ENCODE assay signal across 20 cellular contexts in genomic region chr6:92339891-92340290, GRCh38.
DNase-seq lines count a peak whose midpoint lies in the region; ATAC-seq and TF ChIP-seq lines count a peak whose summit lies in the region.
"Had no signal": no experiment of that assay in that cellular context is flagged by ENCODE, and none has a peak within 500 bp of the region (broad histone marks: within the 10 kb centered on the region; RNA-seq: fewer than 3 reads in every experiment).

No MANE protein-coding gene starts in this region.

- H3K79me2 ChIP-seq in PC-3 (ENCODE audit: low read length): no peaks in the 10 kb centered on the region

- no peaks in the 10 kb centered on the region for H4K20me1 ChIP-seq in PC-3 (ENCODE audit: low read length)
- H4K20me1 ChIP-seq: BLaER1 had no signal

- no peak overlapping the region for H3K27ac ChIP-seq in PC-3 (ENCODE audit: low read length)
- H3K27ac ChIP-seq: BLaER1 had no signal

- POLR2A ChIA-PET in PC-3 (lab: Charles Lee; ENCODE audit: unreplicated experiment): no interaction called here

- H3K9me3 ChIP-seq in PC-3 (ENCODE audit: low read length): no peaks in the 10 kb centered on the region
- H3K9me3 ChIP-seq: BE2C, BLaER1 had no signal

- peak overlapping the region; percentile 70 for H3K27ac Mint-ChIP-seq in nephron progenitor cell
- H3K27ac Mint-ChIP-seq: CD14-positive monocyte; CD4-positive, alpha-beta memory T cell; CD4-positive, CD25-positive, alpha-beta regulatory T cell; CD8-positive, alpha-beta memory T cell had no signal

- H3K9ac ChIP-seq in PC-3 (ENCODE audit: low read length): no peak overlapping the region
- H3K9ac ChIP-seq: BLaER1 had no signal

- DNase-seq in PC-3 (peak; percentile 51), dermis microvascular lymphatic vessel endothelial cell (ENCODE audit: low read depth in 2 of 2) (peak; percentile 27 to 79), nephron progenitor cell (no peak), DMS53 (lab: John Stamatoyannopoulos, UW) (no peak)
- DNase-seq in activated CD4-positive, alpha-beta T cell treated with anti-CD3 and anti-CD28 coated beads, Interleukin-2, amount 50 U/mL, for 1 hour: no peak
- no peak for DNase-seq in activated CD4-positive, alpha-beta T cell treated with anti-CD3 and anti-CD28 coated beads for 48 hours
- DNase-seq: 8988T; ACHN; BE2C; C1 segment of cervical spinal cord; CD4-positive, alpha-beta memory T cell; CD4-positive, CD25-positive, alpha-beta regulatory T cell; CD8-positive, alpha-beta memory T cell; COR-L47; DMS 273 treated with DMSO at 0.1 percent for 48 hours; DMS153; DMS79 treated with DMSO at 0.1 percent for 48 hours; GF-D8 had no signal

- H3K4me3 Mint-ChIP-seq in nephron progenitor cell: no peak overlapping the region
- H3K4me3 Mint-ChIP-seq: CD14-positive monocyte; CD4-positive, alpha-beta memory T cell; CD4-positive, CD25-positive, alpha-beta regulatory T cell; CD8-positive, alpha-beta memory T cell had no signal

- intact Hi-C loops in PC-3 (cut with micrococcal nuclease): loop anchor here (5.0 kb wide), 1 partner anchor 87 kb away; no protein-coding TSS in a partner anchor

- peaks cover 22% of the 10 kb centered on the region; the same call in 1 of the 2 replicates for H3K4me1 ChIP-seq in PC-3 (ENCODE audit: insufficient read depth, low read length)
- H3K4me1 ChIP-seq: BE2C, BLaER1 had no signal

- peaks cover 21% of the 10 kb centered on the region for H3K4me1 Mint-ChIP-seq in nephron progenitor cell
- H3K4me1 Mint-ChIP-seq: CD14-positive monocyte; CD4-positive, alpha-beta memory T cell; CD4-positive, CD25-positive, alpha-beta regulatory T cell; CD8-positive, alpha-beta memory T cell had no signal

- no peaks in the 10 kb centered on the region for H3K27me3 ChIP-seq in PC-3 (ENCODE audit: low read length)
- H3K27me3 ChIP-seq: BE2C, BLaER1 had no signal

- no peaks in the 10 kb centered on the region for H3K9me3 Mint-ChIP-seq in nephron progenitor cell
- H3K9me3 Mint-ChIP-seq: CD14-positive monocyte had no signal

- no peak for TF ChIP-seq CTCF in PC-3 (conservative IDR thresholded peaks at IDR 0.05; ENCODE audit: low read depth, low read length)
- TF ChIP-seq CTCF in nephron progenitor cell (IDR thresholded peaks at IDR 0.05): no peak

- H3K36me3 ChIP-seq in PC-3 (ENCODE audit: low read depth, low read length): no peaks in the 10 kb centered on the region
- H3K36me3 ChIP-seq: BE2C, BLaER1 had no signal

- no peaks in the 10 kb centered on the region for H3K36me3 Mint-ChIP-seq in nephron progenitor cell (ENCODE audit: low read depth)
- H3K36me3 Mint-ChIP-seq: CD14-positive monocyte; CD4-positive, alpha-beta memory T cell; CD4-positive, CD25-positive, alpha-beta regulatory T cell; CD8-positive, alpha-beta memory T cell had no signal

- CTCF ChIA-PET in PC-3 (lab: Charles Lee): no interaction called here

- 0 out of 2 replicates have a peak overlapping the region, but pooled peaks have one; percentile 13 for H3K4me2 ChIP-seq in PC-3 (ENCODE audit: low read length)
- H3K4me2 ChIP-seq: BLaER1 had no signal

- H3K4me3 ChIP-seq in PC-3 (ENCODE audit: low read length): no peak overlapping the region
- H3K4me3 ChIP-seq: BLaER1 had no signal

- H3K27me3 Mint-ChIP-seq in nephron progenitor cell (ENCODE audit: low read depth, poor library complexity): no peaks in the 10 kb centered on the region
- H3K27me3 Mint-ChIP-seq: CD4-positive, alpha-beta memory T cell; CD4-positive, CD25-positive, alpha-beta regulatory T cell had no signal

- H2AFZ ChIP-seq in PC-3 (ENCODE audit: low read length): no peak overlapping the region

- no peaks in the 10 kb centered on the region for H3F3A ChIP-seq in PC-3 (ENCODE audit: low read length, unreplicated experiment)

- no TSS peak for BruUV-seq in PC-3 (replicated peaks; lab: Mats Ljungman, UMichigan)

- no peaks in the 10 kb centered on the region for H3K9me2 ChIP-seq in PC-3 (replicated peaks; ENCODE audit: low read length)

- ATAC-seq in PC-3: peak; percentile 84

Comparison
In these comparisons a context has a peak if more than half of its experiments do, and no peak if none do; other contexts are left out.
1. DNase-seq: peak in PC-3 (single experiment) and dermis microvascular lymphatic vessel endothelial cell (2 of 2); none in nephron progenitor cell (single experiment), activated CD4-positive, alpha-beta T cell treated with anti-CD3 and anti-CD28 coated beads, Interleukin-2, amount 50 U/mL, for 1 hour (single experiment), DMS53 (single experiment) and activated CD4-positive, alpha-beta T cell treated with anti-CD3 and anti-CD28 coated beads for 48 hours (single experiment).